ENCODE assay signal across 15 cellular contexts in genomic region chr4:185122681-185123345, GRCh38. TPM values are rescaled to one million over a fixed set of nuclear protein-coding genes. Genes with fewer than 3 reads are reported as not detected.
A peak's percentile ranks its signal among the peaks of the same experiment; 100 is the strongest.
DNase-seq lines count a peak whose midpoint lies in the region; ATAC-seq and TF ChIP-seq lines count a peak whose summit lies in the region.
"Had no signal": no experiment of that assay in that cellular context is flagged by ENCODE, and none has a peak within 500 bp of the region (broad histone marks: within the 10 kb centered on the region; RNA-seq: fewer than 3 reads in every experiment).

No MANE protein-coding gene starts in this region.

- peaks cover 9% of the 10 kb centered on the region for H3K4me1 ChIP-seq in mammary epithelial cell (ENCODE audit: insufficient read depth, low read length)
- no peaks in the 10 kb centered on the region for H3K4me1 ChIP-seq in breast epithelium
- H3K4me1 ChIP-seq in upper lobe of left lung = peaks cover 7 to 9% (median 9%) of the 10 kb centered on the region in 4 donors
- H3K4me1 ChIP-seq in right lobe of liver = no peaks in the 10 kb centered on the region

- H3K36me3 Mint-ChIP-seq in activated CD8-positive, alpha-beta memory T cell treated with anti-CD3 and anti-CD28 coated beads, Interleukin-2, amount 10 ng/mL, durations not matched to agents 7 days and 5 days = no peaks in the 10 kb centered on the region
- H3K36me3 Mint-ChIP-seq: naive thymus-derived CD8-positive, alpha-beta T cell had no signal

- no peak overlapping the region for H2AFZ ChIP-seq in mammary epithelial cell (ENCODE audit: low read depth, low read length)

- intact Hi-C loops in mammary epithelial cell (cut with micrococcal nuclease) (no loop called here), breast epithelium (cut with DNase I; ENCODE audit: low total_unique reads) (no loop called here), right lobe of liver (cut with DNase I) (no loop called here)

- H3K79me2 ChIP-seq in mammary epithelial cell (ENCODE audit: insufficient read depth, low read length) = no peaks in the 10 kb centered on the region

- no peak overlapping the region for H3K4me2 ChIP-seq in mammary epithelial cell (ENCODE audit: insufficient read depth, low read depth, low read length)

- H3K27me3 ChIP-seq in mammary epithelial cell (ENCODE audit: insufficient read depth, low read length) = peaks cover 2% of the 10 kb centered on the region
- peaks cover 0 to 4% of the 10 kb centered on the region in 2 donors for H3K27me3 ChIP-seq in breast epithelium
- peaks cover 0 to 4% (median 0%) of the 10 kb centered on the region in 4 donors for H3K27me3 ChIP-seq in upper lobe of left lung
- H3K27me3 ChIP-seq in right lobe of liver = no peaks in the 10 kb centered on the region

- H3K4me3 ChIP-seq in mammary epithelial cell (replicated peaks in 1 of 3; ENCODE audit: insufficient read depth in 1 of 3, low read depth in 2 of 3, low read length in 3 of 3) (no peak overlapping the region), breast epithelium (no peak overlapping the region), upper lobe of left lung (no peak overlapping the region), right lobe of liver (no peak overlapping the region)
- H3K4me3 ChIP-seq: spleen had no signal

- no peak overlapping the region for H3K27ac ChIP-seq in mammary epithelial cell (ENCODE audit: insufficient read depth, low read depth, low read length)
- no peak overlapping the region for H3K27ac ChIP-seq in breast epithelium
- H3K27ac ChIP-seq in upper lobe of left lung = no peak overlapping the region
- no peak overlapping the region for H3K27ac ChIP-seq in right lobe of liver
- H3K27ac ChIP-seq: spleen had no signal

- no TSS peak for BruUV-seq in mammary epithelial cell (replicated peaks; lab: Mats Ljungman, UMichigan)

- DNase-seq in mammary epithelial cell = peak; percentile 38
- DNase-seq in breast epithelium (ENCODE audit: low spot score in 2 of 2) = no peak
- DNase-seq in M059J (ENCODE audit: low read depth) = peak; percentile 55
- no peak for DNase-seq in upper lobe of left lung
- no peak for DNase-seq in stimulated activated CD4-positive, alpha-beta T cell treated with anti-CD3 and anti-CD28 coated beads, Interleukin-4, amount 100 ng/mL, for 1 hour
- DNase-seq in right lobe of liver = no peak
- DNase-seq in activated CD8-positive, alpha-beta memory T cell treated with anti-CD3 and anti-CD28 coated beads, Interleukin-2, amount 10 ng/mL, durations not matched to agents 7 days and 5 days = no peak
- DNase-seq: activated CD4-positive, alpha-beta T cell treated with anti-CD3 and anti-CD28 coated beads, Interleukin-2, amount 50 U/mL, for 1 hour; activated naive CD8-positive, alpha-beta T cell treated with anti-CD3 and anti-CD28 coated beads, Interleukin-2, amount 50 U/mL, for 24 hours; naive thymus-derived CD8-positive, alpha-beta T cell; NCI-H2081; Right ventricle myocardium superior; spleen; stimulated activated naive CD4-positive, alpha-beta T cell had no signal

- H3K36me3 ChIP-seq in mammary epithelial cell (ENCODE audit: insufficient read depth, low read length) (no peaks in the 10 kb centered on the region), breast epithelium (no peaks in the 10 kb centered on the region), upper lobe of left lung (no peaks in the 10 kb centered on the region), right lobe of liver (no peaks in the 10 kb centered on the region)
- H3K36me3 ChIP-seq: spleen had no signal

- TF ChIP-seq CTCF in mammary epithelial cell (conservative IDR thresholded peaks at IDR 0.05 in 1 of 2, IDR thresholded peaks at IDR 0.05 in 1 of 2; ENCODE audit: extremely low read depth in 1 of 2, insufficient read depth in 1 of 2, low read depth in 1 of 2, low read length in 2 of 2) (no peak), breast epithelium (IDR thresholded peaks at IDR 0.05) (no peak), upper lobe of left lung (IDR thresholded peaks at IDR 0.05) (no peak), right lobe of liver (IDR thresholded peaks at IDR 0.05) (no peak)

- H3K9me3 ChIP-seq in mammary epithelial cell (replicated peaks; ENCODE audit: insufficient read depth, low read length) (no peaks in the 10 kb centered on the region), breast epithelium (no peaks in the 10 kb centered on the region), upper lobe of left lung (no peaks in the 10 kb centered on the region), right lobe of liver (no peaks in the 10 kb centered on the region)
- H3K9me3 ChIP-seq: spleen had no signal

- TF ChIP-seq EP300 in upper lobe of left lung (IDR thresholded peaks at IDR 0.05) = no peak

- H4K20me1 ChIP-seq in mammary epithelial cell (ENCODE audit: insufficient read depth, low read length) = no peaks in the 10 kb centered on the region

- H3K9ac ChIP-seq in mammary epithelial cell (ENCODE audit: insufficient read depth, low read length) = no peak overlapping the region

- no peak for TF ChIP-seq POLR2A in breast epithelium (IDR thresholded peaks at IDR 0.05)
- no peak for TF ChIP-seq POLR2A in upper lobe of left lung (IDR thresholded peaks at IDR 0.05)
- no peak for TF ChIP-seq POLR2A in right lobe of liver (IDR thresholded peaks at IDR 0.05)

- no peak overlapping the region for H3K27ac Mint-ChIP-seq in activated CD8-positive, alpha-beta memory T cell treated with anti-CD3 and anti-CD28 coated beads, Interleukin-2, amount 10 ng/mL, durations not matched to agents 7 days and 5 days
- H3K27ac Mint-ChIP-seq: activated naive CD8-positive, alpha-beta T cell treated with anti-CD3 and anti-CD28 coated beads, Interleukin-2, amount 50 U/mL, for 24 hours; naive thymus-derived CD8-positive, alpha-beta T cell had no signal

- dilution Hi-C loops in mammary epithelial cell (cut with HindIII; ENCODE audit: low sequenced_read_pairs) = no loop called here

- WGBS in mammary epithelial cell (ENCODE audit: low coverage, missing lambda C conversion rate) = 76% methylated on average over 5 of the region's 6 CpGs
- WGBS in upper lobe of left lung, 2 donors = 66 to 83% methylated on average over 6 of the region's 6 CpGs
- WGBS in right lobe of liver (ENCODE audit: insufficient coverage, low coverage, low lambda C conversion rate, missing lambda C conversion rate) = 77% methylated on average over 6 of the region's 6 CpGs

- peak; percentile 58 for ATAC-seq in HG02678 (IDR thresholded peaks at IDR 0.05; ENCODE audit: unreplicated experiment)
- ATAC-seq in upper lobe of left lung (ENCODE audit: low FRiP score in 2 of 2) = no peak
- no peak for ATAC-seq in right lobe of liver
- no peak for ATAC-seq in activated CD8-positive, alpha-beta memory T cell treated with anti-CD3 and anti-CD28 coated beads, Interleukin-2, amount 10 ng/mL, durations not matched to agents 7 days and 5 days
- ATAC-seq: activated naive CD8-positive, alpha-beta T cell treated with anti-CD3 and anti-CD28 coated beads, Interleukin-2, amount 50 U/mL, for 24 hours; naive thymus-derived CD8-positive, alpha-beta T cell had no signal

- in situ Hi-C loops in mammary epithelial cell (cut with MboI; ENCODE audit: low sequenced_read_pairs in 2 of 2) = no loop called here

- H3K4me3 Mint-ChIP-seq in activated CD8-positive, alpha-beta memory T cell treated with anti-CD3 and anti-CD28 coated beads, Interleukin-2, amount 10 ng/mL, durations not matched to agents 7 days and 5 days = no peak overlapping the region
- H3K4me3 Mint-ChIP-seq: activated naive CD8-positive, alpha-beta T cell treated with anti-CD3 and anti-CD28 coated beads, Interleukin-2, amount 50 U/mL, for 24 hours; naive thymus-derived CD8-positive, alpha-beta T cell had no signal

- peaks cover 55% of the 10 kb centered on the region for H3K27me3 Mint-ChIP-seq in activated CD8-positive, alpha-beta memory T cell treated with anti-CD3 and anti-CD28 coated beads, Interleukin-2, amount 10 ng/mL, durations not matched to agents 7 days and 5 days

- CTCF ChIA-PET in mammary epithelial cell (lab: Charles Lee; ENCODE audit: low non-redundant PET) = no interaction called here
- CTCF ChIA-PET in activated CD8-positive, alpha-beta memory T cell treated with anti-CD3 and anti-CD28 coated beads, Interleukin-2, amount 10 ng/mL, durations not matched to agents 7 days and 5 days (lab: Charles Lee) = interaction anchor here (1.3 to 3.5 kb wide), 5 partner anchors 11 to 81 kb away, joined by 4 to 16 read pairs (median 4); partner anchors contain the start of gene SLC25A4

- H3K9me3 Mint-ChIP-seq in activated CD8-positive, alpha-beta memory T cell treated with anti-CD3 and anti-CD28 coated beads, Interleukin-2, amount 10 ng/mL, durations not matched to agents 7 days and 5 days (ENCODE audit: low read depth) = no peaks in the 10 kb centered on the region
- H3K9me3 Mint-ChIP-seq: activated naive CD8-positive, alpha-beta T cell treated with anti-CD3 and anti-CD28 coated beads, Interleukin-2, amount 50 U/mL, for 24 hours had no signal

- peaks cover 9% of the 10 kb centered on the region for H3K4me1 Mint-ChIP-seq in activated CD8-positive, alpha-beta memory T cell treated with anti-CD3 and anti-CD28 coated beads, Interleukin-2, amount 10 ng/mL, durations not matched to agents 7 days and 5 days
- H3K4me1 Mint-ChIP-seq: activated naive CD8-positive, alpha-beta T cell treated with anti-CD3 and anti-CD28 coated beads, Interleukin-2, amount 50 U/mL, for 24 hours had no signal

RNA-seq across cellular contexts. Expression of gene SLC25A4, which starts 20.3 kb away (rescaled TPM):
- total RNA-seq in mammary epithelial cell (10 to 100 TPM; 12.3 to 15.8 TPM), breast epithelium (10 to 100 TPM; 15.2 to 21.4 (median 19.3) TPM), upper lobe of left lung (10 to 100 TPM; 11.5 to 46.1 (median 30.1) TPM), right lobe of liver (10 to 100 TPM; 24.1 to 36.7 (median 27.0) TPM)
- polyA plus RNA-seq in mammary epithelial cell = 12.1 TPM
- 7.8 TPM for polyA minus RNA-seq in mammary epithelial cell
- 22.3 and 22.4 TPM in 2 replicates for total RNA-seq in M059J (2014; rRNA removed; shearing (Covaris generic))
- total RNA-seq in activated CD8-positive, alpha-beta memory T cell treated with anti-CD3 and anti-CD28 coated beads, Interleukin-2, amount 10 ng/mL, durations not matched to agents 7 days and 5 days = 1 to 10 TPM; 5.8 to 6.4 TPM

Comparison
In these comparisons a context has a peak if more than half of its experiments do, and no peak if none do; other contexts are left out.
1. DNase-seq: peak in mammary epithelial cell (single experiment) and M059J (single experiment); none in breast epithelium (0 of 2), upper lobe of left lung (0 of 2), stimulated activated CD4-positive, alpha-beta T cell treated with anti-CD3 and anti-CD28 coated beads, Interleukin-4, amount 100 ng/mL, for 1 hour (single experiment), right lobe of liver (0 of 3) and activated CD8-positive, alpha-beta memory T cell treated with anti-CD3 and anti-CD28 coated beads, Interleukin-2, amount 10 ng/mL, durations not matched to agents 7 days and 5 days (single experiment).